19 cellular contexts compared by ENCODE assay signal in genomic region chr7:30911133-30911532, GRCh38. TPM values are rescaled to one million over a fixed set of nuclear protein-coding genes. Genes with fewer than 3 reads are reported as not detected.
DNase-seq lines count a peak whose midpoint lies in the region; ATAC-seq and TF ChIP-seq lines count a peak whose summit lies in the region.
"Had no signal": no experiment of that assay in that cellular context is flagged by ENCODE, and none has a peak within 500 bp of the region (broad histone marks: within the 10 kb centered on the region; RNA-seq: fewer than 3 reads in every experiment).

No MANE protein-coding gene starts in this region.

- intact Hi-C loops in ascending aorta (cut with DNase I) (loop anchor here (1.0 to 10.0 kb wide), 5 partner anchors 58 to 316 kb away; partner anchors contain the start of genes GARS1 and INMT), tibial artery (cut with DNase I; ENCODE audit: low total_unique reads) (no loop called here)

- no peaks in the 10 kb centered on the region for H3K9me3 ChIP-seq in ascending aorta
- H3K9me3 ChIP-seq in gastroesophageal sphincter, result no peaks in the 10 kb centered on the region
- no peaks in the 10 kb centered on the region for H3K9me3 ChIP-seq in neural progenitor cell (ENCODE audit: low read depth)
- H3K9me3 ChIP-seq in tibial artery, result no peaks in the 10 kb centered on the region

- H3K79me2 ChIP-seq in neural progenitor cell (ENCODE audit: low read depth), result no peaks in the 10 kb centered on the region

- H2AFZ ChIP-seq in neural progenitor cell (replicated peaks), result no peak overlapping the region

- H3K4me1 ChIP-seq in ascending aorta (peaks cover 26 to 51% of the 10 kb centered on the region in 2 donors), gastroesophageal sphincter (peaks cover 0 to 97% (median 54%) of the 10 kb centered on the region in 3 donors), neural progenitor cell (peaks cover 24% of the 10 kb centered on the region), tibial artery (peaks cover 0 to 100% (median 93%) of the 10 kb centered on the region in 4 donors)

- no peak for TF ChIP-seq POLR2A in gastroesophageal sphincter (IDR thresholded peaks at IDR 0.05)

- no peaks in the 10 kb centered on the region for H3K9me3 Mint-ChIP-seq in neural progenitor cell
- H3K9me3 Mint-ChIP-seq: activated CD4-positive, alpha-beta T cell treated with anti-CD3 and anti-CD28 coated beads, Interleukin-2, amount 10 ng/mL, durations not matched to agents 24 days and 14 days; activated naive CD4-positive, alpha-beta T cell treated with anti-CD3 and anti-CD28 coated beads, Interleukin-2, amount 50 U/mL, for 72 hours; CD8-positive, alpha-beta T cell; memory B cell; natural killer cell treated with Interleukin-12 subunit alpha and Interleukin-12 subunit beta and Interleukin-15 and Interleukin-18, amount 100 ng/mL, for 72 hours had no signal

- H3K4me3 ChIP-seq in ascending aorta (peak overlapping the region; percentile 29 to 88), gastroesophageal sphincter (peak overlapping the region in 1 of 2 donors; percentile 54), neural progenitor cell (no peak overlapping the region), tibial artery (peak overlapping the region; percentile 56 to 59)
- H3K4me3 ChIP-seq: GM12878 had no signal

- H3K27ac Mint-ChIP-seq in neural progenitor cell, result peak overlapping the region; percentile 28
- H3K27ac Mint-ChIP-seq: activated CD4-positive, alpha-beta T cell treated with anti-CD3 and anti-CD28 coated beads, Interleukin-2, amount 10 ng/mL, durations not matched to agents 24 days and 14 days; CD8-positive, alpha-beta T cell; memory B cell; natural killer cell treated with Interleukin-12 subunit alpha and Interleukin-12 subunit beta and Interleukin-15 and Interleukin-18, amount 100 ng/mL, for 72 hours had no signal

- H3K4me2 ChIP-seq in neural progenitor cell, result no peak overlapping the region

- H3K4me1 Mint-ChIP-seq in neural progenitor cell, result peaks cover 28% of the 10 kb centered on the region

- no peaks in the 10 kb centered on the region for H3K36me3 Mint-ChIP-seq in neural progenitor cell
- H3K36me3 Mint-ChIP-seq: activated naive CD4-positive, alpha-beta T cell treated with anti-CD3 and anti-CD28 coated beads, Interleukin-2, amount 50 U/mL, for 72 hours; CD8-positive, alpha-beta T cell; memory B cell; natural killer cell treated with Interleukin-12 subunit alpha and Interleukin-12 subunit beta and Interleukin-15 and Interleukin-18, amount 100 ng/mL, for 72 hours had no signal

- H3K9ac ChIP-seq in neural progenitor cell, result no peak overlapping the region

- no peak overlapping the region for H3K4me3 Mint-ChIP-seq in neural progenitor cell
- H3K4me3 Mint-ChIP-seq: activated CD4-positive, alpha-beta T cell treated with anti-CD3 and anti-CD28 coated beads, Interleukin-2, amount 10 ng/mL, durations not matched to agents 24 days and 14 days; CD8-positive, alpha-beta T cell; memory B cell; natural killer cell treated with Interleukin-12 subunit alpha and Interleukin-12 subunit beta and Interleukin-15 and Interleukin-18, amount 100 ng/mL, for 72 hours had no signal

- H3K27me3 ChIP-seq in ascending aorta (no peaks in the 10 kb centered on the region), gastroesophageal sphincter (no peaks in the 10 kb centered on the region), neural progenitor cell (no peaks in the 10 kb centered on the region), tibial artery (no peaks in the 10 kb centered on the region)

- peaks cover 7% of the 10 kb centered on the region for H3K27me3 Mint-ChIP-seq in neural progenitor cell (ENCODE audit: insufficient read depth, low read depth)
- H3K27me3 Mint-ChIP-seq: activated CD4-positive, alpha-beta T cell treated with anti-CD3 and anti-CD28 coated beads, Interleukin-2, amount 10 ng/mL, durations not matched to agents 24 days and 14 days; natural killer cell treated with Interleukin-12 subunit alpha and Interleukin-12 subunit beta and Interleukin-15 and Interleukin-18, amount 100 ng/mL, for 72 hours had no signal

- ATAC-seq in gastroesophageal sphincter, result no peak
- ATAC-seq: activated naive CD4-positive, alpha-beta T cell treated with anti-CD3 and anti-CD28 coated beads, Interleukin-2, amount 50 U/mL, for 72 hours; CD8-positive, alpha-beta T cell; GM12878; natural killer cell treated with Interleukin-12 subunit alpha and Interleukin-12 subunit beta and Interleukin-15 and Interleukin-18, amount 100 ng/mL, for 72 hours had no signal

- no peaks in the 10 kb centered on the region for H4K20me1 ChIP-seq in neural progenitor cell (ENCODE audit: low read depth)

- DNase-seq in ascending aorta (ENCODE audit: low spot score in 2 of 2) (no peak), neural progenitor cell (ENCODE audit: low spot score) (no peak), tibial artery (no peak), hepatic stellate cell (ENCODE audit: low spot score) (no peak), SKM-1 (lab: John Stamatoyannopoulos, UW; ENCODE audit: unreplicated experiment) (no peak), SHP77 (lab: John Stamatoyannopoulos, UW) (no peak)
- no peak for DNase-seq in activated CD4-positive, CD25-positive, alpha-beta regulatory T cell treated with anti-CD3 and anti-CD28 coated beads, Interleukin-2, amount 50 U/mL, for 72 hours
- DNase-seq: activated CD4-positive, alpha-beta T cell treated with anti-CD3 and anti-CD28 coated beads, Interleukin-2, amount 10 ng/mL, durations not matched to agents 24 days and 14 days; CD8-positive, alpha-beta T cell; IMR-90; NCI-H1436 treated with DMSO at 0.1 percent for 48 hours; NCI-H526 treated with DMSO at 0.1 percent for 48 hours; SHP77 treated with DMSO at 0.1 percent for 48 hours had no signal

- no peak for TF ChIP-seq CTCF in ascending aorta (IDR thresholded peaks at IDR 0.05)
- no peak for TF ChIP-seq CTCF in gastroesophageal sphincter (IDR thresholded peaks at IDR 0.05)
- TF ChIP-seq CTCF in neural progenitor cell (IDR thresholded peaks at IDR 0.05), result no peak
- no peak for TF ChIP-seq CTCF in tibial artery (IDR thresholded peaks at IDR 0.05)

- H3K27ac ChIP-seq in ascending aorta (peak overlapping the region; percentile 92 to 97), gastroesophageal sphincter (peak overlapping the region; percentile 64 to 91 (median 86)), neural progenitor cell (no peak overlapping the region), tibial artery (peak overlapping the region; percentile 87 to 92)

- no CpG with 5 or more reads among the region's 11 CpGs for WGBS in gastroesophageal sphincter (ENCODE audit: low coverage in 1 of 2), 2 donors

- no peaks in the 10 kb centered on the region for H3F3A ChIP-seq in neural progenitor cell (ENCODE audit: low read depth)

- TF ChIP-seq EP300 in gastroesophageal sphincter (IDR thresholded peaks at IDR 0.05), result no peak

- H3K36me3 ChIP-seq in ascending aorta (no peaks in the 10 kb centered on the region), gastroesophageal sphincter (no peaks in the 10 kb centered on the region), neural progenitor cell (no peaks in the 10 kb centered on the region), tibial artery (no peaks in the 10 kb centered on the region)

RNA-seq across cellular contexts. Expression of gene AQP1, which starts 0.5 kb away (rescaled TPM):
- total RNA-seq in ascending aorta, result 2,113 TPM
- total RNA-seq in gastroesophageal sphincter, result 100 to 1,000 TPM; 439 to 589 (median 503) TPM
- total RNA-seq in neural progenitor cell (ENCODE audit: low replicate concordance), result 0.87 TPM in 1 of 2 replicates, not detected in the other
- total RNA-seq: activated CD4-positive, alpha-beta T cell treated with anti-CD3 and anti-CD28 coated beads, Interleukin-2, amount 10 ng/mL, durations not matched to agents 24 days and 14 days had no signal

RNA-seq across cellular contexts. Expression of gene GHRHR, which starts 52.6 kb away (rescaled TPM):
- total RNA-seq in ascending aorta, result not detected
- not detected for total RNA-seq in gastroesophageal sphincter
- not detected in 2 replicates for total RNA-seq in neural progenitor cell (ENCODE audit: low replicate concordance)
- total RNA-seq: activated CD4-positive, alpha-beta T cell treated with anti-CD3 and anti-CD28 coated beads, Interleukin-2, amount 10 ng/mL, durations not matched to agents 24 days and 14 days; activated naive CD4-positive, alpha-beta T cell treated with anti-CD3 and anti-CD28 coated beads, Interleukin-2, amount 50 U/mL, for 72 hours; CD8-positive, alpha-beta T cell; GM12878; IMR-90; M059J; natural killer cell treated with Interleukin-12 subunit alpha and Interleukin-12 subunit beta and Interleukin-15 and Interleukin-18, amount 100 ng/mL, for 72 hours had no signal

Comparison
In these comparisons a context has a peak if more than half of its experiments do, and no peak if none do; other contexts are left out.
1. RNA of gene AQP1, which starts 0.5 kb away (total RNA-seq): 2,113 TPM in ascending aorta (single experiment) and 439 to 589 TPM in gastroesophageal sphincter; 0.87 TPM in neural progenitor cell; every median in the first group is over 100 times any median in the second.